ENCODE assay signal across 1 cellular context in the genomic region with DNA sequence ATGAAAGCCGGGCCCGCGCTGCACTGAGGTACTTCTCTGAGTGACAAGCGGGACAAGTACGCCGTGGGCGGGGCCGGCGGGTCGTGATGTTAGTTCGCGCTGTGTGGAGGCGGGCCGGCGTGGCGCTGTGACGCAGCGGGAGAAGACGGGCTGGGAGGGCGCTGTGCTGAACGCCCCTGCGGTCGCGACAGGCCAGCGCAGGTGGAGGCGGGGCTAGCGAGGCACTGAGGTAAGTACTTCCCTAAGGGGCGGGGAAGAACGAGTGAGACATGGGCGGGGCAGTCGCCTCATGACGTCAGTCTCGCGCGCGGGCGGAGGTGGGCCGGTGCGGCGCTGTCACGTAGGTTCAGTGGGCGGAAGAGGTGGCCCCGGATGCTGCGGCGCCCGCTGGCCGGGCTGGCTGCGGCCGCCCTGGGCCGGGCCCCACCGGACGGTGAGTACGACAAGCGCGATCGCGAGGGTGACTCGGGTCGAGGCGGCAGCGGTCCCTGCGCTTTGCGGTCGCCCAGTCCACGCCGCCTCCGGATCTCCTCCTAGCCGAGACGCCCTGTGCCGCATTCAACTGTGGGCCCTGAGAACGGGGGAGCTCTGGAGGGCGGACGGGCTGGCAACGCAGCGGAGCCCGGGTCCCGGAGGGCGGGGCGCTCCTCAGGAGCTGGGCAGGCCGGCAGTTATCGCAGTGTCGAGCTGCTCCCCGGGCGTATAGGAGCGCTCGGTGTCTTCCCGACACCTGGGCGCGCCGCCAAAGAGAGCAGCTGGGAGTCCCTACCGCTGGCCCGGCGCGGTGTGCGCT.
TF ChIP-seq lines count a peak whose summit lies in the region.

A gene with protein sequence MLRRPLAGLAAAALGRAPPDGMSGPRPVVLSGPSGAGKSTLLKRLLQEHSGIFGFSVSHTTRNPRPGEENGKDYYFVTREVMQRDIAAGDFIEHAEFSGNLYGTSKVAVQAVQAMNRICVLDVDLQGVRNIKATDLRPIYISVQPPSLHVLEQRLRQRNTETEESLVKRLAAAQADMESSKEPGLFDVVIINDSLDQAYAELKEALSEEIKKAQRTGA (plus strand): TSS at position 349 of the 793 bp plus-strand sequence. CDS start 24 bp downstream, at position 373.

TF ChIP-seq in HepG2, 621 proteins besides CTCF, POLR2A, EP300 and RAD21 (continued from another document and continues in another):
- TF ChIP-seq, protein P1, sequence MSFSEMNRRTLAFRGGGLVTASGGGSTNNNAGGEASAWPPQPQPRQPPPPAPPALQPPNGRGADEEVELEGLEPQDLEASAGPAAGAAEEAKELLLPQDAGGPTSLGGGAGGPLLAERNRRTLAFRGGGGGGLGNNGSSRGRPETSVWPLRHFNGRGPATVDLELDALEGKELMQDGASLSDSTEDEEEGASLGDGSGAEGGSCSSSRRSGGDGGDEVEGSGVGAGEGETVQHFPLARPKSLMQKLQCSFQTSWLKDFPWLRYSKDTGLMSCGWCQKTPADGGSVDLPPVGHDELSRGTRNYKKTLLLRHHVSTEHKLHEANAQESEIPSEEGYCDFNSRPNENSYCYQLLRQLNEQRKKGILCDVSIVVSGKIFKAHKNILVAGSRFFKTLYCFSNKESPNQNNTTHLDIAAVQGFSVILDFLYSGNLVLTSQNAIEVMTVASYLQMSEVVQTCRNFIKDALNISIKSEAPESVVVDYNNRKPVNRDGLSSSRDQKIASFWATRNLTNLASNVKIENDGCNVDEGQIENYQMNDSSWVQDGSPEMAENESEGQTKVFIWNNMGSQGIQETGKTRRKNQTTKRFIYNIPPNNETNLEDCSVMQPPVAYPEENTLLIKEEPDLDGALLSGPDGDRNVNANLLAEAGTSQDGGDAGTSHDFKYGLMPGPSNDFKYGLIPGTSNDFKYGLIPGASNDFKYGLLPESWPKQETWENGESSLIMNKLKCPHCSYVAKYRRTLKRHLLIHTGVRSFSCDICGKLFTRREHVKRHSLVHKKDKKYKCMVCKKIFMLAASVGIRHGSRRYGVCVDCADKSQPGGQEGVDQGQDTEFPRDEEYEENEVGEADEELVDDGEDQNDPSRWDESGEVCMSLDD (CRISPR knock-in tag; IDR thresholded peaks at IDR 0.05; ENCODE audit: borderline replicate concordance), result no peak
- TF ChIP-seq MED1 (CRISPR knock-in tag; IDR thresholded peaks at IDR 0.05), result peak; percentile 77
- no peak; the same call in 1 of the 2 replicates for TF ChIP-seq ZNF138 (CRISPR knock-in tag; IDR thresholded peaks at IDR 0.05; ENCODE audit: low read depth)
- peak; percentile 33 for TF ChIP-seq ZNF510 (CRISPR knock-in tag; IDR thresholded peaks at IDR 0.05; ENCODE audit: low read depth)
- TF ChIP-seq SNAI1 (CRISPR knock-in tag; IDR thresholded peaks at IDR 0.05; ENCODE audit: borderline replicate concordance), result no peak
- no peak for TF ChIP-seq ZNF24 (IDR thresholded peaks at IDR 0.05)
- peak; percentile 82 for TF ChIP-seq ZNF329 (CRISPR knock-in tag; IDR thresholded peaks at IDR 0.05; ENCODE audit: low read depth)
- TF ChIP-seq, protein P2, sequence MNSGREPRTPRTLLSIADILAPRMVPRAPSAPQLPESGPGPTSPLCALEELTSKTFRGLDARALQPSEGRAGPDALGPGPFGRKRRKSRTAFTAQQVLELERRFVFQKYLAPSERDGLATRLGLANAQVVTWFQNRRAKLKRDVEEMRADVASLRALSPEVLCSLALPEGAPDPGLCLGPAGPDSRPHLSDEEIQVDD (CRISPR knock-in tag; IDR thresholded peaks at IDR 0.05; ENCODE audit: borderline replicate concordance), result no peak
- TF ChIP-seq ZNF572 (CRISPR knock-in tag; IDR thresholded peaks at IDR 0.05), result no peak
- TF ChIP-seq RARA (CRISPR knock-in tag; IDR thresholded peaks at IDR 0.05), result no peak
- 0 out of 2 replicates have a peak, but pooled peaks have one; percentile 21 for TF ChIP-seq ZNF468 (CRISPR knock-in tag; IDR thresholded peaks at IDR 0.05)
- TF ChIP-seq NR3C1 (CRISPR knock-in tag; IDR thresholded peaks at IDR 0.05), result no peak
- no peak for TF ChIP-seq PCBP2 (optimal IDR thresholded peaks at IDR 0.05; ENCODE audit: low read depth, low read length, poor library complexity, severe bottlenecking)
- TF ChIP-seq KDM4B (CRISPR knock-in tag; IDR thresholded peaks at IDR 0.05), result no peak
- TF ChIP-seq ZNF30 (CRISPR knock-in tag; IDR thresholded peaks at IDR 0.05), result no peak
- peak; percentile 71 for TF ChIP-seq KLF6 (CRISPR knock-in tag; IDR thresholded peaks at IDR 0.05)
- TF ChIP-seq BRD4 (CRISPR knock-in tag; IDR thresholded peaks at IDR 0.05), result no peak
- TF ChIP-seq REL (CRISPR knock-in tag; conservative IDR thresholded peaks at IDR 0.05), result no peak
- no peak for TF ChIP-seq ZNF337 (CRISPR knock-in tag; IDR thresholded peaks at IDR 0.05; ENCODE audit: borderline replicate concordance, low read depth)
- TF ChIP-seq, protein P3, sequence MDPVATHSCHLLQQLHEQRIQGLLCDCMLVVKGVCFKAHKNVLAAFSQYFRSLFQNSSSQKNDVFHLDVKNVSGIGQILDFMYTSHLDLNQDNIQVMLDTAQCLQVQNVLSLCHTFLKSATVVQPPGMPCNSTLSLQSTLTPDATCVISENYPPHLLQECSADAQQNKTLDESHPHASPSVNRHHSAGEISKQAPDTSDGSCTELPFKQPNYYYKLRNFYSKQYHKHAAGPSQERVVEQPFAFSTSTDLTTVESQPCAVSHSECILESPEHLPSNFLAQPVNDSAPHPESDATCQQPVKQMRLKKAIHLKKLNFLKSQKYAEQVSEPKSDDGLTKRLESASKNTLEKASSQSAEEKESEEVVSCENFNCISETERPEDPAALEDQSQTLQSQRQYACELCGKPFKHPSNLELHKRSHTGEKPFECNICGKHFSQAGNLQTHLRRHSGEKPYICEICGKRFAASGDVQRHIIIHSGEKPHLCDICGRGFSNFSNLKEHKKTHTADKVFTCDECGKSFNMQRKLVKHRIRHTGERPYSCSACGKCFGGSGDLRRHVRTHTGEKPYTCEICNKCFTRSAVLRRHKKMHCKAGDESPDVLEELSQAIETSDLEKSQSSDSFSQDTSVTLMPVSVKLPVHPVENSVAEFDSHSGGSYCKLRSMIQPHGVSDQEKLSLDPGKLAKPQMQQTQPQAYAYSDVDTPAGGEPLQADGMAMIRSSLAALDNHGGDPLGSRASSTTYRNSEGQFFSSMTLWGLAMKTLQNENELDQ (CRISPR knock-in tag; IDR thresholded peaks at IDR 0.05; ENCODE audit: borderline replicate concordance), result no peak
- peak; percentile 84; the same call in 1 of the 2 replicates for TF ChIP-seq CBX5 (CRISPR knock-in tag; IDR thresholded peaks at IDR 0.05; ENCODE audit: borderline replicate concordance)
- TF ChIP-seq HOXA5 (CRISPR knock-in tag; IDR thresholded peaks at IDR 0.05), result peak; percentile 64; the same call in 1 of the 2 replicates
- TF ChIP-seq ZNF564 (CRISPR knock-in tag; IDR thresholded peaks at IDR 0.05), result no peak; the same call in 1 of the 2 replicates
- TF ChIP-seq, protein P4, sequence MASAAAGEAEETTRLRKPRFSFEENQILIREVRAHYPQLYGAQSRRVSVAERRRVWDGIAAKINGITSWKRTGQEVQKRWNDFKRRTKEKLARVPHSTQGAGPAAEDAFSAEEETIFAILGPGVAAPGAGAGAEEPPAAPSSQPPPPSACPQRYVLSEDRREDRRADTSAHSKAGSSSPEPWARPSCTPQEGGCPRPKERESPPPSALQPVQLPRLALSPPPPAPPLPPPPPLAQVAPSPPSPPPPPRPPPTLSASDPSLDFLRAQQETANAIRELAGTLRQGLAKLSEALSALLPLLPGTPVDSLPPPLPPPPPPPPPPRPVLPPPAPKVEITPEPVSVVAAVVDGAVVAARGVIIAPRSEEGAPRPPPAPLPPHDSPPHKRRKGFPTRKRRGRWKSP (CRISPR knock-in tag; IDR thresholded peaks at IDR 0.05), result peak; percentile 97
- no peak; the same call in 1 of the 3 replicates for TF ChIP-seq MXI1 (IDR thresholded peaks at IDR 0.05; ENCODE audit: borderline replicate concordance, low read depth, low read length)
- TF ChIP-seq ZSCAN9 (CRISPR knock-in tag; IDR thresholded peaks at IDR 0.05; ENCODE audit: borderline replicate concordance), result no peak; the same call in 1 of the 2 replicates
- TF ChIP-seq CREB1 (IDR thresholded peaks at IDR 0.05), result peak; percentile 99
- TF ChIP-seq CREB1 (CRISPR knock-in tag; IDR thresholded peaks at IDR 0.05), result peak; percentile 95
- TF ChIP-seq, protein P5, sequence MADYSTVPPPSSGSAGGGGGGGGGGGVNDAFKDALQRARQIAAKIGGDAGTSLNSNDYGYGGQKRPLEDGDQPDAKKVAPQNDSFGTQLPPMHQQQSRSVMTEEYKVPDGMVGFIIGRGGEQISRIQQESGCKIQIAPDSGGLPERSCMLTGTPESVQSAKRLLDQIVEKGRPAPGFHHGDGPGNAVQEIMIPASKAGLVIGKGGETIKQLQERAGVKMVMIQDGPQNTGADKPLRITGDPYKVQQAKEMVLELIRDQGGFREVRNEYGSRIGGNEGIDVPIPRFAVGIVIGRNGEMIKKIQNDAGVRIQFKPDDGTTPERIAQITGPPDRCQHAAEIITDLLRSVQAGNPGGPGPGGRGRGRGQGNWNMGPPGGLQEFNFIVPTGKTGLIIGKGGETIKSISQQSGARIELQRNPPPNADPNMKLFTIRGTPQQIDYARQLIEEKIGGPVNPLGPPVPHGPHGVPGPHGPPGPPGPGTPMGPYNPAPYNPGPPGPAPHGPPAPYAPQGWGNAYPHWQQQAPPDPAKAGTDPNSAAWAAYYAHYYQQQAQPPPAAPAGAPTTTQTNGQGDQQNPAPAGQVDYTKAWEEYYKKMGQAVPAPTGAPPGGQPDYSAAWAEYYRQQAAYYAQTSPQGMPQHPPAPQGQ (CRISPR knock-in tag; IDR thresholded peaks at IDR 0.05; ENCODE audit: borderline replicate concordance), result no peak
- TF ChIP-seq, protein P6, sequence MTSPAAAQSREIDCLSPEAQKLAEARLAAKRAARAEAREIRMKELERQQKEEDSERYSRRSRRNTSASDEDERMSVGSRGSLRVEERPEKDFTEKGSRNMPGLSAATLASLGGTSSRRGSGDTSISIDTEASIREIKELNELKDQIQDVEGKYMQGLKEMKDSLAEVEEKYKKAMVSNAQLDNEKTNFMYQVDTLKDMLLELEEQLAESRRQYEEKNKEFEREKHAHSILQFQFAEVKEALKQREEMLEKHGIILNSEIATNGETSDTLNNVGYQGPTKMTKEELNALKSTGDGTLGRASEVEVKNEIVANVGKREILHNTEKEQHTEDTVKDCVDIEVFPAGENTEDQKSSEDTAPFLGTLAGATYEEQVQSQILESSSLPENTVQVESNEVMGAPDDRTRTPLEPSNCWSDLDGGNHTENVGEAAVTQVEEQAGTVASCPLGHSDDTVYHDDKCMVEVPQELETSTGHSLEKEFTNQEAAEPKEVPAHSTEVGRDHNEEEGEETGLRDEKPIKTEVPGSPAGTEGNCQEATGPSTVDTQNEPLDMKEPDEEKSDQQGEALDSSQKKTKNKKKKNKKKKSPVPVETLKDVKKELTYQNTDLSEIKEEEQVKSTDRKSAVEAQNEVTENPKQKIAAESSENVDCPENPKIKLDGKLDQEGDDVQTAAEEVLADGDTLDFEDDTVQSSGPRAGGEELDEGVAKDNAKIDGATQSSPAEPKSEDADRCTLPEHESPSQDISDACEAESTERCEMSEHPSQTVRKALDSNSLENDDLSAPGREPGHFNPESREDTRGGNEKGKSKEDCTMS (CRISPR knock-in tag; conservative IDR thresholded peaks at IDR 0.05), result no peak
- no peak for TF ChIP-seq YY1 (IDR thresholded peaks at IDR 0.05; ENCODE audit: insufficient read depth, insufficient replicate concordance, low read depth, low read length)
- TF ChIP-seq ZNF598 (CRISPR knock-in tag; IDR thresholded peaks at IDR 0.05; ENCODE audit: borderline replicate concordance), result no peak
- TF ChIP-seq ZNF292 (CRISPR knock-in tag; IDR thresholded peaks at IDR 0.05; ENCODE audit: borderline replicate concordance, low read depth), result 0 out of 2 replicates have a peak, but pooled peaks have one; percentile 65
- TF ChIP-seq ZBTB7B (CRISPR knock-in tag; IDR thresholded peaks at IDR 0.05), result no peak
- peak; percentile 49 for TF ChIP-seq RXRB (CRISPR knock-in tag; IDR thresholded peaks at IDR 0.05; ENCODE audit: borderline replicate concordance)
- TF ChIP-seq, protein P7, sequence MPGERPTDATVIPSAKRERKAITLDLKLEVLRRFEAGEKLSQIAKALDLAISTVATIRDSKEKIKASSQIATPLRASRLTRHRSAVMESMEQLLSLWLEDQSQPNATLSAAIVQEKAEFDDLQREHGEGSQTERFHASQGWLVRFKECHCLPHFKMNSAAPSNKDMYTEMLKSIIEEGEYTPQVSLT (CRISPR knock-in tag; IDR thresholded peaks at IDR 0.05; ENCODE audit: borderline replicate concordance, low read depth), result no peak; the same call in 1 of the 2 replicates
- TF ChIP-seq ZNF607 (CRISPR knock-in tag; IDR thresholded peaks at IDR 0.05; ENCODE audit: borderline replicate concordance), result peak; percentile 92; the same call in 1 of the 2 replicates
- TF ChIP-seq ZNF775 (CRISPR knock-in tag; IDR thresholded peaks at IDR 0.05; ENCODE audit: borderline replicate concordance), result 0 out of 2 replicates have a peak, but pooled peaks have one; percentile 55
- TF ChIP-seq ZNF792 (CRISPR knock-in tag; IDR thresholded peaks at IDR 0.05), result no peak; the same call in 1 of the 2 replicates
- no peak for TF ChIP-seq SCMH1 (CRISPR knock-in tag; IDR thresholded peaks at IDR 0.05; ENCODE audit: borderline replicate concordance)
- TF ChIP-seq, protein P8, sequence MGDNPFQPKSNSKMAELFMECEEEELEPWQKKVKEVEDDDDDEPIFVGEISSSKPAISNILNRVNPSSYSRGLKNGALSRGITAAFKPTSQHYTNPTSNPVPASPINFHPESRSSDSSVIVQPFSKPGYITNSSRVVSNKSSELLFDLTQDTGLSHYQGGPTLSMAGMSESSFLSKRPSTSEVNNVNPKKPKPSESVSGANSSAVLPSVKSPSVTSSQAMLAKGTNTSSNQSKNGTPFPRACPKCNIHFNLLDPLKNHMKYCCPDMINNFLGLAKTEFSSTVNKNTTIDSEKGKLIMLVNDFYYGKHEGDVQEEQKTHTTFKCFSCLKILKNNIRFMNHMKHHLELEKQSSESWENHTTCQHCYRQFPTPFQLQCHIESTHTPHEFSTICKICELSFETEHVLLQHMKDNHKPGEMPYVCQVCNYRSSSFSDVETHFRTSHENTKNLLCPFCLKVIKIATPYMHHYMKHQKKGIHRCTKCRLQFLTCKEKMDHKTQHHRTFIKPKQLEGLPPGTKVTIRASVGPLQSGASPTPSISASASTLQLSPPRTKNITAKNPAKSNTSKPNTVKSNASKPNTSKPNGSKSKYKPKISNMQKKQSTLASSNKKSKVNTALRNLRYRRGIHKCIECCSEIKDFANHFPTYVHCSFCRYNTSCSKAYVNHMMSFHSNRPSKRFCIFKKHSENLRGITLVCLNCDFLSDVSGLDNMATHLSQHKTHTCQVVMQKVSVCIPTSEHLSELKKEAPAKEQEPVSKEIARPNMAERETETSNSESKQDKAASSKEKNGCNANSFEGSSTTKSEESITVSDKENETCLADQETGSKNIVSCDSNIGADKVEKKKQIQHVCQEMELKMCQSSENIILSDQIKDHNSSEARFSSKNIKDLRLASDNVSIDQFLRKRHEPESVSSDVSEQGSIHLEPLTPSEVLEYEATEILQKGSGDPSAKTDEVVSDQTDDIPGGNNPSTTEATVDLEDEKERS (CRISPR knock-in tag; IDR thresholded peaks at IDR 0.05), result no peak
- peak; percentile 91; the same call in 1 of the 2 replicates for TF ChIP-seq CBX2 (IDR thresholded peaks at IDR 0.05; ENCODE audit: low read depth, low read length)
- no peak for TF ChIP-seq CBX2 (CRISPR knock-in tag; IDR thresholded peaks at IDR 0.05; ENCODE audit: low read depth)
- no peak; the same call in none of the 2 replicates for TF ChIP-seq KDM5B (CRISPR knock-in tag; IDR thresholded peaks at IDR 0.05; ENCODE audit: borderline replicate concordance)
- TF ChIP-seq, protein P9, sequence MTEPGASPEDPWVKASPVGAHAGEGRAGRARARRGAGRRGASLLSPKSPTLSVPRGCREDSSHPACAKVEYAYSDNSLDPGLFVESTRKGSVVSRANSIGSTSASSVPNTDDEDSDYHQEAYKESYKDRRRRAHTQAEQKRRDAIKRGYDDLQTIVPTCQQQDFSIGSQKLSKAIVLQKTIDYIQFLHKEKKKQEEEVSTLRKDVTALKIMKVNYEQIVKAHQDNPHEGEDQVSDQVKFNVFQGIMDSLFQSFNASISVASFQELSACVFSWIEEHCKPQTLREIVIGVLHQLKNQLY (CRISPR knock-in tag; IDR thresholded peaks at IDR 0.05), result no peak
